Comparison of ENCODE assay signal across 1 cellular context in the genomic region with DNA sequence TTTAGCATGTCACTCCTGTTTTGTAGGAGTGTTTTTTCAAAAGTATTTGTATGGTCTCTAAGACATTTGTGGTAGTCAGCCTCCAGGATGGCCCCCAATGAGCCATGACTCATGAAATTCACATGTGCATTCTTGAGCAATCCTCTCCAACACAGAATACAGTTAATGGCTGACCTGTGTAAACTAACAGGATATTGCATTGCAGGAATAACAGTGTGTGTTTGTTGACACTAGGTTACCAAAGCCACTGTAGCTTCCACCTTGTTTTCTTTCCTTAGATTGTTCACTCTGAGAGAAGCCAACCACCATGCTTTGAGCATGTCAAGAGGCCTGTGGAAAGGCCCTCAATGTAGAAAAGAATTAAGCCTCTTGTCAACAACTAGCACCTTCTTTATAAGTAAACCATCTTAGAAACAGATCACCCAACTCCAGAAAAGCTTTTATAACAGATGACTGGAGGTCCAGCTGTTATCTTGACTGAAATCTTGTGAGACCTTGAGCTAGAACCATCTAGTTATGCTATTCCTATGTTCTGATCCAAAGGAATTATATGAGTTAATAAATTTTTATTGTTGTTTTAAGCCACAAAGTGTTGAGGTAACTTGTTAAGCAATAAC.
TF ChIP-seq lines count a peak whose summit lies in the region.

No MANE protein-coding gene starts in this region.

TF ChIP-seq in HepG2, 621 proteins besides CTCF, POLR2A, EP300 and RAD21 (continued from another document and continues in another):
- peak; percentile 69; the same call in 1 of the 2 replicates for TF ChIP-seq MAZ (IDR thresholded peaks at IDR 0.05; ENCODE audit: borderline replicate concordance, low read depth, low read length)
- TF ChIP-seq MAZ (CRISPR knock-in tag; IDR thresholded peaks at IDR 0.05; ENCODE audit: low read depth) = no peak; the same call in 1 of the 2 replicates
- peak; percentile 30; the same call in 1 of the 2 replicates for TF ChIP-seq ELF1 (CRISPR knock-in tag; IDR thresholded peaks at IDR 0.05)
- TF ChIP-seq HMG20A (CRISPR knock-in tag; IDR thresholded peaks at IDR 0.05; ENCODE audit: borderline replicate concordance) = peak; percentile 96
- TF ChIP-seq, protein P1, sequence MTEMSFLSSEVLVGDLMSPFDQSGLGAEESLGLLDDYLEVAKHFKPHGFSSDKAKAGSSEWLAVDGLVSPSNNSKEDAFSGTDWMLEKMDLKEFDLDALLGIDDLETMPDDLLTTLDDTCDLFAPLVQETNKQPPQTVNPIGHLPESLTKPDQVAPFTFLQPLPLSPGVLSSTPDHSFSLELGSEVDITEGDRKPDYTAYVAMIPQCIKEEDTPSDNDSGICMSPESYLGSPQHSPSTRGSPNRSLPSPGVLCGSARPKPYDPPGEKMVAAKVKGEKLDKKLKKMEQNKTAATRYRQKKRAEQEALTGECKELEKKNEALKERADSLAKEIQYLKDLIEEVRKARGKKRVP (CRISPR knock-in tag; IDR thresholded peaks at IDR 0.05) = peak in 1 of 2 experiments; percentile 96; a peak in 2 of 4 replicates
- 0 out of 2 replicates have a peak, but pooled peaks have one; percentile 24 for TF ChIP-seq SMYD3 (CRISPR knock-in tag; IDR thresholded peaks at IDR 0.05)
- TF ChIP-seq, protein P2, sequence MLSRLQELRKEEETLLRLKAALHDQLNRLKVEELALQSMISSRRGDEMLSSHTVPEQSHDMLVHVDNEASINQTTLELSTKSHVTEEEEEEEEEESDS (CRISPR knock-in tag; IDR thresholded peaks at IDR 0.05; ENCODE audit: borderline replicate concordance) = no peak
- no peak for TF ChIP-seq NCOA1 (CRISPR knock-in tag; IDR thresholded peaks at IDR 0.05)
- no peak for TF ChIP-seq PHB2 (IDR thresholded peaks at IDR 0.05; ENCODE audit: partially characterized antibody)
- no peak for TF ChIP-seq TAF1 (CRISPR knock-in tag; IDR thresholded peaks at IDR 0.05)
- TF ChIP-seq ZNF577 (CRISPR knock-in tag; IDR thresholded peaks at IDR 0.05; ENCODE audit: borderline replicate concordance, low read depth) = no peak
- TF ChIP-seq DMAP1 (CRISPR knock-in tag; IDR thresholded peaks at IDR 0.05) = peak; percentile 71
- no peak for TF ChIP-seq CERS6 (CRISPR knock-in tag; IDR thresholded peaks at IDR 0.05)
- TF ChIP-seq HNF4G (IDR thresholded peaks at IDR 0.05; ENCODE audit: borderline replicate concordance, low read depth, low read length) = no peak
- 0 out of 2 replicates have a peak, but pooled peaks have one; percentile 22 for TF ChIP-seq HNF4G (CRISPR knock-in tag; IDR thresholded peaks at IDR 0.05; ENCODE audit: borderline replicate concordance, low read depth)
- peak; percentile 50; the same call in 1 of the 2 replicates for TF ChIP-seq GABPB1 (CRISPR knock-in tag; IDR thresholded peaks at IDR 0.05)
- TF ChIP-seq ZNF44 (CRISPR knock-in tag; IDR thresholded peaks at IDR 0.05) = no peak
- TF ChIP-seq NFE2L2 (IDR thresholded peaks at IDR 0.05; ENCODE audit: low read length) = peak; percentile 97
- no peak for TF ChIP-seq ZKSCAN5 (CRISPR knock-in tag; IDR thresholded peaks at IDR 0.05)
- TF ChIP-seq, protein P3, sequence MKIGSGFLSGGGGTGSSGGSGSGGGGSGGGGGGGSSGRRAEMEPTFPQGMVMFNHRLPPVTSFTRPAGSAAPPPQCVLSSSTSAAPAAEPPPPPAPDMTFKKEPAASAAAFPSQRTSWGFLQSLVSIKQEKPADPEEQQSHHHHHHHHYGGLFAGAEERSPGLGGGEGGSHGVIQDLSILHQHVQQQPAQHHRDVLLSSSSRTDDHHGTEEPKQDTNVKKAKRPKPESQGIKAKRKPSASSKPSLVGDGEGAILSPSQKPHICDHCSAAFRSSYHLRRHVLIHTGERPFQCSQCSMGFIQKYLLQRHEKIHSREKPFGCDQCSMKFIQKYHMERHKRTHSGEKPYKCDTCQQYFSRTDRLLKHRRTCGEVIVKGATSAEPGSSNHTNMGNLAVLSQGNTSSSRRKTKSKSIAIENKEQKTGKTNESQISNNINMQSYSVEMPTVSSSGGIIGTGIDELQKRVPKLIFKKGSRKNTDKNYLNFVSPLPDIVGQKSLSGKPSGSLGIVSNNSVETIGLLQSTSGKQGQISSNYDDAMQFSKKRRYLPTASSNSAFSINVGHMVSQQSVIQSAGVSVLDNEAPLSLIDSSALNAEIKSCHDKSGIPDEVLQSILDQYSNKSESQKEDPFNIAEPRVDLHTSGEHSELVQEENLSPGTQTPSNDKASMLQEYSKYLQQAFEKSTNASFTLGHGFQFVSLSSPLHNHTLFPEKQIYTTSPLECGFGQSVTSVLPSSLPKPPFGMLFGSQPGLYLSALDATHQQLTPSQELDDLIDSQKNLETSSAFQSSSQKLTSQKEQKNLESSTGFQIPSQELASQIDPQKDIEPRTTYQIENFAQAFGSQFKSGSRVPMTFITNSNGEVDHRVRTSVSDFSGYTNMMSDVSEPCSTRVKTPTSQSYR (CRISPR knock-in tag; IDR thresholded peaks at IDR 0.05; ENCODE audit: borderline replicate concordance) = peak; percentile 72; the same call in 1 of the 2 replicates
- TF ChIP-seq SRF (IDR thresholded peaks at IDR 0.05; ENCODE audit: low read depth, low read length) = no peak
- TF ChIP-seq MIXL1 (CRISPR knock-in tag; IDR thresholded peaks at IDR 0.05) = peak; percentile 97
- peak; percentile 83; the same call in 1 of the 2 replicates for TF ChIP-seq RNF219 (CRISPR knock-in tag; IDR thresholded peaks at IDR 0.05)
- TF ChIP-seq TBP (CRISPR knock-in tag; IDR thresholded peaks at IDR 0.05) = no peak
- peak; percentile 35 for TF ChIP-seq ZNF629 (CRISPR knock-in tag; conservative IDR thresholded peaks at IDR 0.05)
- TF ChIP-seq, protein P4, sequence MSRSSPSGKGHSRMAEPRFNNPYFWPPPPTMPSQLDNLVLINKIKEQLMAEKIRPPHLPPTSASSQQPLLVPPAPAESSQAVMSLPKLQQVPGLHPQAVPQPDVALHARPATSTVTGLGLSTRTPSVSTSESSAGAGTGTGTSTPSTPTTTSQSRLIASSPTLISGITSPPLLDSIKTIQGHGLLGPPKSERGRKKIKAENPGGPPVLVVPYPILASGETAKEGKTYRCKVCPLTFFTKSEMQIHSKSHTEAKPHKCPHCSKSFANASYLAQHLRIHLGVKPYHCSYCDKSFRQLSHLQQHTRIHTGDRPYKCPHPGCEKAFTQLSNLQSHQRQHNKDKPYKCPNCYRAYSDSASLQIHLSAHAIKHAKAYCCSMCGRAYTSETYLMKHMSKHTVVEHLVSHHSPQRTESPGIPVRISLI (CRISPR knock-in tag; IDR thresholded peaks at IDR 0.05; ENCODE audit: borderline replicate concordance) = peak; percentile 48; the same call in 1 of the 2 replicates
- no peak for TF ChIP-seq NFATC3 (CRISPR knock-in tag; IDR thresholded peaks at IDR 0.05)
- TF ChIP-seq ELK4 (CRISPR knock-in tag; IDR thresholded peaks at IDR 0.05; ENCODE audit: borderline replicate concordance) = no peak
- TF ChIP-seq IKZF5 (CRISPR knock-in tag; IDR thresholded peaks at IDR 0.05) = peak; percentile 97
- peak; percentile 87; the same call in 1 of the 2 replicates for TF ChIP-seq NFKBIZ (CRISPR knock-in tag; IDR thresholded peaks at IDR 0.05)
- TF ChIP-seq, protein P5, sequence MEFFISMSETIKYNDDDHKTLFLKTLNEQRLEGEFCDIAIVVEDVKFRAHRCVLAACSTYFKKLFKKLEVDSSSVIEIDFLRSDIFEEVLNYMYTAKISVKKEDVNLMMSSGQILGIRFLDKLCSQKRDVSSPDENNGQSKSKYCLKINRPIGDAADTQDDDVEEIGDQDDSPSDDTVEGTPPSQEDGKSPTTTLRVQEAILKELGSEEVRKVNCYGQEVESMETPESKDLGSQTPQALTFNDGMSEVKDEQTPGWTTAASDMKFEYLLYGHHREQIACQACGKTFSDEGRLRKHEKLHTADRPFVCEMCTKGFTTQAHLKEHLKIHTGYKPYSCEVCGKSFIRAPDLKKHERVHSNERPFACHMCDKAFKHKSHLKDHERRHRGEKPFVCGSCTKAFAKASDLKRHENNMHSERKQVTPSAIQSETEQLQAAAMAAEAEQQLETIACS (CRISPR knock-in tag; IDR thresholded peaks at IDR 0.05) = no peak
- TF ChIP-seq ZNF484 (CRISPR knock-in tag; IDR thresholded peaks at IDR 0.05; ENCODE audit: borderline replicate concordance, low read depth) = no peak
- no peak; the same call in 1 of the 2 replicates for TF ChIP-seq ZNF749 (CRISPR knock-in tag; IDR thresholded peaks at IDR 0.05; ENCODE audit: borderline replicate concordance)
- TF ChIP-seq, protein P6, sequence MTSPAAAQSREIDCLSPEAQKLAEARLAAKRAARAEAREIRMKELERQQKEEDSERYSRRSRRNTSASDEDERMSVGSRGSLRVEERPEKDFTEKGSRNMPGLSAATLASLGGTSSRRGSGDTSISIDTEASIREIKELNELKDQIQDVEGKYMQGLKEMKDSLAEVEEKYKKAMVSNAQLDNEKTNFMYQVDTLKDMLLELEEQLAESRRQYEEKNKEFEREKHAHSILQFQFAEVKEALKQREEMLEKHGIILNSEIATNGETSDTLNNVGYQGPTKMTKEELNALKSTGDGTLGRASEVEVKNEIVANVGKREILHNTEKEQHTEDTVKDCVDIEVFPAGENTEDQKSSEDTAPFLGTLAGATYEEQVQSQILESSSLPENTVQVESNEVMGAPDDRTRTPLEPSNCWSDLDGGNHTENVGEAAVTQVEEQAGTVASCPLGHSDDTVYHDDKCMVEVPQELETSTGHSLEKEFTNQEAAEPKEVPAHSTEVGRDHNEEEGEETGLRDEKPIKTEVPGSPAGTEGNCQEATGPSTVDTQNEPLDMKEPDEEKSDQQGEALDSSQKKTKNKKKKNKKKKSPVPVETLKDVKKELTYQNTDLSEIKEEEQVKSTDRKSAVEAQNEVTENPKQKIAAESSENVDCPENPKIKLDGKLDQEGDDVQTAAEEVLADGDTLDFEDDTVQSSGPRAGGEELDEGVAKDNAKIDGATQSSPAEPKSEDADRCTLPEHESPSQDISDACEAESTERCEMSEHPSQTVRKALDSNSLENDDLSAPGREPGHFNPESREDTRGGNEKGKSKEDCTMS (CRISPR knock-in tag; conservative IDR thresholded peaks at IDR 0.05) = no peak; the same call in 1 of the 2 replicates
- peak; percentile 100 for TF ChIP-seq GATAD2A (CRISPR knock-in tag; IDR thresholded peaks at IDR 0.05)
- TF ChIP-seq SRSF1 (optimal IDR thresholded peaks at IDR 0.05; ENCODE audit: low read depth, low read length) = no peak
- TF ChIP-seq RFX5 (IDR thresholded peaks at IDR 0.05; ENCODE audit: low read depth, low read length) = no peak
- TF ChIP-seq GATAD1 (CRISPR knock-in tag; IDR thresholded peaks at IDR 0.05) = peak; percentile 79
- TF ChIP-seq, protein P7, sequence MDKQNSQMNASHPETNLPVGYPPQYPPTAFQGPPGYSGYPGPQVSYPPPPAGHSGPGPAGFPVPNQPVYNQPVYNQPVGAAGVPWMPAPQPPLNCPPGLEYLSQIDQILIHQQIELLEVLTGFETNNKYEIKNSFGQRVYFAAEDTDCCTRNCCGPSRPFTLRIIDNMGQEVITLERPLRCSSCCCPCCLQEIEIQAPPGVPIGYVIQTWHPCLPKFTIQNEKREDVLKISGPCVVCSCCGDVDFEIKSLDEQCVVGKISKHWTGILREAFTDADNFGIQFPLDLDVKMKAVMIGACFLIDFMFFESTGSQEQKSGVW (CRISPR knock-in tag; IDR thresholded peaks at IDR 0.05; ENCODE audit: borderline replicate concordance) = no peak
- TF ChIP-seq ZNF891 (CRISPR knock-in tag; IDR thresholded peaks at IDR 0.05) = no peak
- TF ChIP-seq ZBTB1 (CRISPR knock-in tag; IDR thresholded peaks at IDR 0.05; ENCODE audit: borderline replicate concordance) = no peak
- TF ChIP-seq, protein P8, sequence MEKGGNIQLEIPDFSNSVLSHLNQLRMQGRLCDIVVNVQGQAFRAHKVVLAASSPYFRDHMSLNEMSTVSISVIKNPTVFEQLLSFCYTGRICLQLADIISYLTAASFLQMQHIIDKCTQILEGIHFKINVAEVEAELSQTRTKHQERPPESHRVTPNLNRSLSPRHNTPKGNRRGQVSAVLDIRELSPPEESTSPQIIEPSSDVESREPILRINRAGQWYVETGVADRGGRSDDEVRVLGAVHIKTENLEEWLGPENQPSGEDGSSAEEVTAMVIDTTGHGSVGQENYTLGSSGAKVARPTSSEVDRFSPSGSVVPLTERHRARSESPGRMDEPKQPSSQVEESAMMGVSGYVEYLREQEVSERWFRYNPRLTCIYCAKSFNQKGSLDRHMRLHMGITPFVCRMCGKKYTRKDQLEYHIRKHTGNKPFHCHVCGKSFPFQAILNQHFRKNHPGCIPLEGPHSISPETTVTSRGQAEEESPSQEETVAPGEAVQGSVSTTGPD (CRISPR knock-in tag; IDR thresholded peaks at IDR 0.05) = 0 out of 2 replicates have a peak, but pooled peaks have one; percentile 59
- TF ChIP-seq ZNF589 (CRISPR knock-in tag; conservative IDR thresholded peaks at IDR 0.05) = peak; percentile 67
- TF ChIP-seq NFYB (CRISPR knock-in tag; IDR thresholded peaks at IDR 0.05) = no peak
- TF ChIP-seq FLYWCH1 (CRISPR knock-in tag; IDR thresholded peaks at IDR 0.05) = no peak
